1 cellular context compared by ENCODE assay signal in genomic region chr13:95643471-95643813, GRCh38.
TF ChIP-seq lines count a peak whose summit lies in the region.

No MANE protein-coding gene starts in this region.

TF ChIP-seq in H1, 55 proteins besides CTCF, POLR2A, EP300 and RAD21 (continued from another document):
- no peak for TF ChIP-seq JUN (IDR thresholded peaks at IDR 0.05; ENCODE audit: low read depth, low read length)
